In genomic region chr14:28765907-28766504, GRCh38 we compare ENCODE assay signal across 9 cellular contexts. TPM values are rescaled to one million over a fixed set of nuclear protein-coding genes. Genes with fewer than 3 reads are reported as not detected.
DNase-seq lines count a peak whose midpoint lies in the region; ATAC-seq and TF ChIP-seq lines count a peak whose summit lies in the region.
"Had no signal": no experiment of that assay in that cellular context is flagged by ENCODE, and none has a peak within 500 bp of the region (broad histone marks: within the 10 kb centered on the region; RNA-seq: fewer than 3 reads in every experiment).

No MANE protein-coding gene starts in this region.

- CTCF ChIA-PET in activated CD4-positive, alpha-beta T cell treated with anti-CD3 and anti-CD28 coated beads for 36 hours (lab: Charles Lee), result no interaction called here

- H3K36me3 ChIP-seq in NT2/D1 (ENCODE audit: insufficient read depth, insufficient read length, low read length) (no peaks in the 10 kb centered on the region), stomach (no peaks in the 10 kb centered on the region)
- H3K36me3 ChIP-seq: SJSA1 had no signal

- H3K36me3 Mint-ChIP-seq in activated CD4-positive, alpha-beta T cell treated with anti-CD3 and anti-CD28 coated beads for 36 hours (ENCODE audit: low read depth), result peaks cover 13% of the 10 kb centered on the region
- H3K36me3 Mint-ChIP-seq in glutamatergic neuron (ENCODE audit: unreplicated experiment), result no peaks in the 10 kb centered on the region

- no peak for TF ChIP-seq EP300 in stomach (IDR thresholded peaks at IDR 0.05)

- no peak overlapping the region for H3K27ac Mint-ChIP-seq in activated CD4-positive, alpha-beta T cell treated with anti-CD3 and anti-CD28 coated beads for 36 hours
- peak overlapping the region; percentile 48 for H3K27ac Mint-ChIP-seq in glutamatergic neuron (ENCODE audit: unreplicated experiment)

- H3K4me3 Mint-ChIP-seq in activated CD4-positive, alpha-beta T cell treated with anti-CD3 and anti-CD28 coated beads for 36 hours, result peak overlapping the region; percentile 42
- peak overlapping the region; percentile 92 for H3K4me3 Mint-ChIP-seq in glutamatergic neuron (ENCODE audit: unreplicated experiment)

- POLR2A ChIA-PET in activated CD4-positive, alpha-beta T cell treated with anti-CD3 and anti-CD28 coated beads for 36 hours (lab: Charles Lee), result no interaction called here

- H3K9me3 ChIP-seq in NT2/D1 (ENCODE audit: insufficient read depth, low read length) (no peaks in the 10 kb centered on the region), stomach (peaks cover 3 to 40% (median 20%) of the 10 kb centered on the region in 4 donors)

- H3K27me3 ChIP-seq in NT2/D1 (ENCODE audit: insufficient read depth, insufficient read length) (peaks cover 88% of the 10 kb centered on the region), stomach (peaks cover 28 to 100% (median 83%) of the 10 kb centered on the region in 3 donors)

- H3K27me3 Mint-ChIP-seq in activated CD4-positive, alpha-beta T cell treated with anti-CD3 and anti-CD28 coated beads for 36 hours, result peaks cover 64% of the 10 kb centered on the region
- H3K27me3 Mint-ChIP-seq in glutamatergic neuron (ENCODE audit: unreplicated experiment), result peaks cover 52% of the 10 kb centered on the region

- peaks cover 11% of the 10 kb centered on the region for H3K4me1 Mint-ChIP-seq in activated CD4-positive, alpha-beta T cell treated with anti-CD3 and anti-CD28 coated beads for 36 hours
- H3K4me1 Mint-ChIP-seq in glutamatergic neuron (ENCODE audit: low read depth, unreplicated experiment), result no peaks in the 10 kb centered on the region

- TF ChIP-seq CTCF in glutamatergic neuron (IDR thresholded peaks at IDR 0.05; ENCODE audit: partially characterized antibody, unreplicated experiment) (no peak), stomach (IDR thresholded peaks at IDR 0.05) (no peak)

- peaks cover 3% of the 10 kb centered on the region for H3K4me1 ChIP-seq in NT2/D1 (ENCODE audit: insufficient read depth, insufficient read length)
- peaks cover 14 to 21% (median 18%) of the 10 kb centered on the region in 4 donors for H3K4me1 ChIP-seq in stomach
- H3K4me1 ChIP-seq: SJSA1 had no signal

- no peak for ATAC-seq in activated CD4-positive, alpha-beta T cell treated with anti-CD3 and anti-CD28 coated beads for 36 hours
- no peak for ATAC-seq in GM21515 (IDR thresholded peaks at IDR 0.05; ENCODE audit: unreplicated experiment)

- H3K9me3 Mint-ChIP-seq in activated CD4-positive, alpha-beta T cell treated with anti-CD3 and anti-CD28 coated beads for 36 hours (ENCODE audit: low read depth), result peaks cover 5% of the 10 kb centered on the region
- peaks cover 26% of the 10 kb centered on the region for H3K9me3 Mint-ChIP-seq in glutamatergic neuron (ENCODE audit: unreplicated experiment)

- no peak overlapping the region for H3K27ac ChIP-seq in stomach
- H3K27ac ChIP-seq: SJSA1 had no signal

- no peak for DNase-seq in activated CD4-positive, alpha-beta T cell treated with anti-CD3 and anti-CD28 coated beads for 36 hours
- no peak for DNase-seq in activated CD4-positive, alpha-beta T cell treated with anti-CD3 and anti-CD28 coated beads for 4 hours
- DNase-seq in NT2/D1 (ENCODE audit: low read depth, low spot score) (no peak), glutamatergic neuron (peak; percentile 51), stomach (no peak), NCI-H2081 treated with DMSO at 0.1 percent for 48 hours (lab: John Stamatoyannopoulos, UW) (no peak)
- no peak for DNase-seq in activated CD8-positive, alpha-beta memory T cell treated with anti-CD3 and anti-CD28 coated beads, Interleukin-2, amount 50 U/mL, for 48 hours

- 2 to 12% (median 5%) methylated on average over 26 to 34 of the region's 34 CpGs for WGBS in stomach, 5 donors

- intact Hi-C loops in activated CD4-positive, alpha-beta T cell treated with anti-CD3 and anti-CD28 coated beads for 36 hours (cut with DNase I, micrococcal nuclease), result no loop called here
- intact Hi-C loops in stomach (cut with DNase I; ENCODE audit: low total_unique reads), result no loop called here

- TF ChIP-seq POLR2A in stomach (IDR thresholded peaks at IDR 0.05), result no peak

- H3K9ac ChIP-seq in NT2/D1 (ENCODE audit: insufficient read length, low read depth), result peak overlapping the region; percentile 50

- H3K4me3 ChIP-seq in NT2/D1 (ENCODE audit: insufficient read length, low read depth), result peak overlapping the region; percentile 34
- H3K4me3 ChIP-seq in stomach, result peak overlapping the region; percentile 28 to 47 (median 40)
- H3K4me3 ChIP-seq: SJSA1 had no signal

RNA-seq across cellular contexts. Expression of gene FOXG1, which starts 0.6 kb away (rescaled TPM):
- total RNA-seq in activated CD4-positive, alpha-beta T cell treated with anti-CD3 and anti-CD28 coated beads for 36 hours, result not detected
- total RNA-seq in glutamatergic neuron (ENCODE audit: unreplicated experiment) (not detected), stomach (under 1 TPM in 1 of 5 donors, not detected in 4; 0.89 TPM)
- polyA plus RNA-seq in stomach, result under 1 TPM in 1 of 3 donors, not detected in 2; 0.13 TPM
- total RNA-seq: SJSA1 had no signal
